ENCODE assay signal across 10 cellular contexts in the genomic region with DNA sequence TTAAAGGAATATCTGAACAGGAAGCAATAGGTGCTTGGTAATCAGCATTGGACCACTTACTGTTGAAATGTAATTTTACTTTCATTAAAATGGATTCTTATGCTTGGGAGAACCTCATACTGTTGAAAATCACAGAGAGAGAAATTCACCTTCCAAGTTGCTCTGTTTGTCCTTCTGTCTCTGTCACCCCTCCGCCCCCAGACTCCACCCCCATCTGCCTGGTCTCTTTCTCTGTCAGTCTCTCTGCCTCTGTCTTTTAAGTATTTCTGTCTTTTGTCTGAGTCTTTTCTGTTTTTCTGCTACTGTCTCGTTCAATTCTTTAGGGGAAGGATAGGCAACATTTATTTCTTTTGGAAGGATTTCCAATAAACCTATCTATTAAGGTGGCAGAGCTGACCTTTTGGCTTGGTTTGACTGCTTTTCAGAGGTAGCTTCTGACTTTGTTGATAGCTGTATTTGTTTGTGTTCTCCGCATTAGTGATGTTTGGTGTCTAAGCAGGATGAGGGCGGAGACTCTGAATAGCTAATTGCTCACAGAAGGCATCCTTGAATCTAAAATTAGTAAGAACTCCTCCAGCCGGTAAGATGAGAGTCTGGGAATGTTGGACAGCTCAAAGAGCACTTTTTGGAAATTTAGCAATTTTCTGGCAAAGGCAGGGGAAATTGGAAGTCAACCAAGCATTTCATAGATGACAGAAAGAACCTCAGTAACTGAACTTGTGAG.
DNase-seq lines count a peak whose midpoint lies in the region; ATAC-seq and TF ChIP-seq lines count a peak whose summit lies in the region.
"Had no signal": no experiment of that assay in that cellular context is flagged by ENCODE, and none has a peak within 500 bp of the region (broad histone marks: within the 10 kb centered on the region; RNA-seq: fewer than 3 reads in every experiment).

No MANE protein-coding gene starts in this region.

- H3K4me3 ChIP-seq in body of pancreas (no peak overlapping the region), iPS-20b (ENCODE audit: low read length) (peak overlapping the region; percentile 17; the same call in 1 of the 2 replicates)
- H3K4me3 ChIP-seq: A549 had no signal

- H3K36me3 ChIP-seq in body of pancreas (replicated peaks in 1 of 2; ENCODE audit: insufficient read depth in 1 of 2, low read depth in 2 of 2): no peaks in the 10 kb centered on the region
- H3K36me3 ChIP-seq in iPS-20b (ENCODE audit: insufficient read depth, low read depth, low read length): no peaks in the 10 kb centered on the region

- no peaks in the 10 kb centered on the region for H3K27me3 Mint-ChIP-seq in activated CD4-positive, alpha-beta T cell treated with anti-CD3 and anti-CD28 coated beads for 36 hours
- no peaks in the 10 kb centered on the region for H3K27me3 Mint-ChIP-seq in activated CD4-positive, alpha-beta T cell treated with anti-CD3 and anti-CD28 coated beads, Interleukin-2, amount 10 ng/mL, durations not matched to agents 7 days and 5 days

- POLR2A ChIA-PET in activated CD4-positive, alpha-beta T cell treated with anti-CD3 and anti-CD28 coated beads for 36 hours (lab: Charles Lee): interaction anchor here (1.0 kb wide), 1 partner anchor 26 kb away, joined by 5 read pairs; no protein-coding TSS in a partner anchor
- POLR2A ChIA-PET in activated CD4-positive, alpha-beta T cell treated with anti-CD3 and anti-CD28 coated beads, Interleukin-2, amount 10 ng/mL, durations not matched to agents 7 days and 5 days (lab: Charles Lee): no interaction called here

- 49 to 58% methylated on average over 5 of the region's 5 CpGs for WGBS in body of pancreas, 2 donors

- intact Hi-C loops in activated CD4-positive, alpha-beta T cell treated with anti-CD3 and anti-CD28 coated beads for 36 hours (cut with DNase I, micrococcal nuclease): loop anchor here (2.0 to 5.0 kb wide), 2 partner anchors 47 to 48 kb away; no protein-coding TSS in a partner anchor
- intact Hi-C loops in body of pancreas (cut with DNase I): no loop called here

- peaks cover 11% of the 10 kb centered on the region for H3K36me3 Mint-ChIP-seq in activated CD4-positive, alpha-beta T cell treated with anti-CD3 and anti-CD28 coated beads for 36 hours (ENCODE audit: low read depth)
- peaks cover 8% of the 10 kb centered on the region for H3K36me3 Mint-ChIP-seq in activated CD4-positive, alpha-beta T cell treated with anti-CD3 and anti-CD28 coated beads, Interleukin-2, amount 10 ng/mL, durations not matched to agents 7 days and 5 days (ENCODE audit: low read depth)

- H3K9me3 ChIP-seq in body of pancreas: no peaks in the 10 kb centered on the region
- no peaks in the 10 kb centered on the region for H3K9me3 ChIP-seq in iPS-20b (ENCODE audit: insufficient read depth, low read depth, low read length)
- H3K9me3 ChIP-seq: A549, neutrophil had no signal

- no peaks in the 10 kb centered on the region for H3K9me3 Mint-ChIP-seq in activated CD4-positive, alpha-beta T cell treated with anti-CD3 and anti-CD28 coated beads for 36 hours (ENCODE audit: low read depth)
- H3K9me3 Mint-ChIP-seq in activated CD4-positive, alpha-beta T cell treated with anti-CD3 and anti-CD28 coated beads, Interleukin-2, amount 10 ng/mL, durations not matched to agents 7 days and 5 days: no peaks in the 10 kb centered on the region

- H3K4me3 Mint-ChIP-seq in activated CD4-positive, alpha-beta T cell treated with anti-CD3 and anti-CD28 coated beads for 36 hours: no peak overlapping the region
- no peak overlapping the region for H3K4me3 Mint-ChIP-seq in activated CD4-positive, alpha-beta T cell treated with anti-CD3 and anti-CD28 coated beads, Interleukin-2, amount 10 ng/mL, durations not matched to agents 7 days and 5 days

- no peak for ATAC-seq in activated CD4-positive, alpha-beta T cell treated with anti-CD3 and anti-CD28 coated beads for 36 hours
- ATAC-seq in body of pancreas (peak; percentile 15), HG02763 (IDR thresholded peaks at IDR 0.05; ENCODE audit: unreplicated experiment) (no peak)
- ATAC-seq: A549 had no signal

- no peak overlapping the region for H3K27ac Mint-ChIP-seq in activated CD4-positive, alpha-beta T cell treated with anti-CD3 and anti-CD28 coated beads for 36 hours
- no peak overlapping the region for H3K27ac Mint-ChIP-seq in activated CD4-positive, alpha-beta T cell treated with anti-CD3 and anti-CD28 coated beads, Interleukin-2, amount 10 ng/mL, durations not matched to agents 7 days and 5 days

- peak overlapping the region; percentile 22 to 63 (median 44) for H3K27ac ChIP-seq in body of pancreas
- H3K27ac ChIP-seq in iPS-20b (ENCODE audit: low read length): no peak overlapping the region
- H3K27ac ChIP-seq: neutrophil had no signal

- H3K9ac ChIP-seq in iPS-20b (ENCODE audit: low read depth, low read length): no peak overlapping the region

- CTCF ChIA-PET in activated CD4-positive, alpha-beta T cell treated with anti-CD3 and anti-CD28 coated beads for 36 hours (lab: Charles Lee): interaction anchor here (0.9 kb wide), 1 partner anchor 13 kb away, joined by 3 read pairs; no protein-coding TSS in a partner anchor
- CTCF ChIA-PET in activated CD4-positive, alpha-beta T cell treated with anti-CD3 and anti-CD28 coated beads, Interleukin-2, amount 10 ng/mL, durations not matched to agents 7 days and 5 days (lab: Charles Lee): interaction anchor here (0.6 kb wide), 1 partner anchor 37 kb away, joined by 4 read pairs; no protein-coding TSS in a partner anchor

- peaks cover 54% of the 10 kb centered on the region for H3K4me1 Mint-ChIP-seq in activated CD4-positive, alpha-beta T cell treated with anti-CD3 and anti-CD28 coated beads for 36 hours
- peaks cover 45% of the 10 kb centered on the region for H3K4me1 Mint-ChIP-seq in activated CD4-positive, alpha-beta T cell treated with anti-CD3 and anti-CD28 coated beads, Interleukin-2, amount 10 ng/mL, durations not matched to agents 7 days and 5 days

- TF ChIP-seq CTCF in body of pancreas (IDR thresholded peaks at IDR 0.05): no peak

- TF ChIP-seq POLR2A in body of pancreas (IDR thresholded peaks at IDR 0.05): peak in 2 of 3 donors; percentile 34 to 44

- H3K4me1 ChIP-seq in body of pancreas: peaks cover 81% of the 10 kb centered on the region
- H3K4me1 ChIP-seq in iPS-20b (ENCODE audit: insufficient read depth, low read length): peaks cover 39% of the 10 kb centered on the region

- H3K27me3 ChIP-seq in body of pancreas (no peaks in the 10 kb centered on the region), iPS-20b (ENCODE audit: insufficient read depth, low read length) (no peaks in the 10 kb centered on the region)
- H3K27me3 ChIP-seq: neutrophil had no signal

- DNase-seq in activated CD4-positive, alpha-beta T cell treated with anti-CD3 and anti-CD28 coated beads for 36 hours: peak; percentile 62
- DNase-seq in activated CD4-positive, alpha-beta T cell treated with anti-CD3 and anti-CD28 coated beads, Interleukin-2, amount 10 ng/mL, durations not matched to agents 7 days and 5 days: no peak
- DNase-seq in body of pancreas (peak in 1 of 4 donors; percentile 28), T1000 (lab: John Stamatoyannopoulos, UW) (no peak), glomerular visceral epithelial cell (ENCODE audit: extremely low spot score) (no peak)
- peak; percentile 47 for DNase-seq in stimulated activated CD8-positive, alpha-beta memory T cell treated with anti-CD3 and anti-CD28 coated beads, Interleukin-4, amount 100 ng/mL, for 48 hours

Comparison
In these comparisons a context has a peak if more than half of its experiments do, and no peak if none do; other contexts are left out.
1. DNase-seq: peak in activated CD4-positive, alpha-beta T cell treated with anti-CD3 and anti-CD28 coated beads for 36 hours (single experiment) and stimulated activated CD8-positive, alpha-beta memory T cell treated with anti-CD3 and anti-CD28 coated beads, Interleukin-4, amount 100 ng/mL, for 48 hours (single experiment); none in activated CD4-positive, alpha-beta T cell treated with anti-CD3 and anti-CD28 coated beads, Interleukin-2, amount 10 ng/mL, durations not matched to agents 7 days and 5 days (single experiment), T1000 (single experiment) and glomerular visceral epithelial cell (single experiment).